ENCODE assay signal across 8 cellular contexts in genomic region chr22:26672590-26673468, GRCh38. TPM values are rescaled to one million over a fixed set of nuclear protein-coding genes. Genes with fewer than 3 reads are reported as not detected.
DNase-seq lines count a peak whose midpoint lies in the region; ATAC-seq, FAIRE-seq and TF ChIP-seq lines count a peak whose summit lies in the region.

No MANE protein-coding gene starts in this region.

- POLR2A ChIA-PET in endothelial cell of umbilical vein (lab: Charles Lee), result interaction anchor here (0.7 kb wide), 1 partner anchor 550 kb away, joined by 4 read pairs; no protein-coding TSS in a partner anchor

- peak overlapping the region; percentile 94 for H3K4me2 ChIP-seq in OCI-LY1 (ENCODE audit: low read length)
- peak overlapping the region; percentile 85 for H3K4me2 ChIP-seq in endothelial cell of umbilical vein (ENCODE audit: insufficient read depth, low read length)

- no peaks in the 10 kb centered on the region for H3K9me1 ChIP-seq in endothelial cell of umbilical vein (replicated peaks; ENCODE audit: control insufficient read depth, extremely low read depth, insufficient read depth, low read length)

- H3K27me3 ChIP-seq in OCI-LY1 (ENCODE audit: insufficient read depth, low read length) (no peaks in the 10 kb centered on the region), endothelial cell of umbilical vein (ENCODE audit: control insufficient read depth in 2 of 2, insufficient read depth in 2 of 2, low read length in 2 of 2) (no peaks in the 10 kb centered on the region), mononuclear cell (ENCODE audit: insufficient read depth, low read length) (no peaks in the 10 kb centered on the region)

- H2AFZ ChIP-seq in OCI-LY1 (ENCODE audit: low read length), result no peak overlapping the region
- H2AFZ ChIP-seq in endothelial cell of umbilical vein (ENCODE audit: low read depth, low read length), result peak overlapping the region; percentile 87

- peak; percentile 50 for TF ChIP-seq CTCF in OCI-LY1 (IDR thresholded peaks at IDR 0.05; ENCODE audit: low read length)
- TF ChIP-seq CTCF in endothelial cell of umbilical vein (IDR thresholded peaks at IDR 0.05; ENCODE audit: extremely low read depth in 1 of 2, insufficient read depth in 1 of 2, low read depth in 1 of 2, low read length in 2 of 2), result peak; percentile 23 to 29

- peak overlapping the region; percentile 89 for H3K9ac ChIP-seq in OCI-LY1 (ENCODE audit: low read length)
- H3K9ac ChIP-seq in endothelial cell of umbilical vein (replicated peaks; ENCODE audit: extremely low read depth, insufficient read depth, low read length), result peak overlapping the region; percentile 88

- H3K4me3 ChIP-seq in OCI-LY1 (ENCODE audit: low read depth, low read length, poor library complexity, severe bottlenecking), result peak overlapping the region; percentile 81
- H3K4me3 ChIP-seq in endothelial cell of umbilical vein (replicated peaks in 1 of 3; ENCODE audit: insufficient read depth in 1 of 3, low read depth in 1 of 3, low read length in 3 of 3), result peak overlapping the region; percentile 52 to 76 (median 56)
- H3K4me3 ChIP-seq in mononuclear cell (ENCODE audit: low read length), result peak overlapping the region; percentile 56

- H3K4me1 ChIP-seq in OCI-LY1 (ENCODE audit: insufficient read depth, low read length, severe bottlenecking), result peaks cover 49% of the 10 kb centered on the region
- peaks cover 21% of the 10 kb centered on the region for H3K4me1 ChIP-seq in endothelial cell of umbilical vein (ENCODE audit: control insufficient read depth, extremely low read depth, insufficient read depth, low read length)
- H3K4me1 ChIP-seq in mononuclear cell (ENCODE audit: insufficient read depth, low read length), result peaks cover 76% of the 10 kb centered on the region

- no peaks in the 10 kb centered on the region for H3K9me2 ChIP-seq in OCI-LY1 (ENCODE audit: low read depth, low read length)

- CTCF ChIA-PET in endothelial cell of umbilical vein (lab: Charles Lee), result interaction anchor here (0.7 to 1.4 kb wide), 9 partner anchors 8 to 170 kb away, joined by 3 to 8 read pairs (median 5); no protein-coding TSS in a partner anchor

- H3K27ac ChIP-seq in OCI-LY1 (ENCODE audit: low read depth, low read length, poor library complexity, severe bottlenecking) (peak overlapping the region; percentile 98), endothelial cell of umbilical vein (ENCODE audit: insufficient read depth, low read depth, low read length) (peak overlapping the region; percentile 93)

- peak; percentile 53 for ATAC-seq in GM21367 (IDR thresholded peaks at IDR 0.05; ENCODE audit: unreplicated experiment)

- peak; percentile 87 for DNase-seq in D341Med (ENCODE audit: low spot score)
- DNase-seq in HTR-8/SVneo (ENCODE audit: insufficient read length, low spot score), result peak; percentile 79
- peak; percentile 87 for DNase-seq in activated T-cell treated with anti-CD3 and anti-CD28 coated beads for 1 hour (ENCODE audit: low read depth)
- DNase-seq in endothelial cell of umbilical vein (ENCODE audit: low read depth, low spot score), result peak; percentile 76
- DNase-seq in stimulated activated CD8-positive, alpha-beta memory T cell treated with anti-CD3 and anti-CD28 coated beads, Interleukin-2, amount 100 ng/mL, for 48 hours (ENCODE audit: low read depth in 2 of 2), result peak; percentile 87 to 88

- intact Hi-C loops in endothelial cell of umbilical vein (cut with micrococcal nuclease), result loop anchor here (5.0 to 10.0 kb wide), 3 partner anchors 59 to 752 kb away; no protein-coding TSS in a partner anchor

- dilution Hi-C loops in endothelial cell of umbilical vein (cut with MboI; ENCODE audit: extremely low pct_ligation_motif_present, low sequenced_read_pairs), result no loop called here

- H3K36me3 ChIP-seq in OCI-LY1 (ENCODE audit: insufficient read depth, low read length), result no peaks in the 10 kb centered on the region
- H3K36me3 ChIP-seq in endothelial cell of umbilical vein (ENCODE audit: control insufficient read depth in 2 of 2, extremely low read depth in 1 of 2, insufficient read depth in 2 of 2, low read length in 2 of 2), result no peaks in the 10 kb centered on the region

- H4K20me1 ChIP-seq in OCI-LY1 (ENCODE audit: insufficient read depth, low read length), result no peaks in the 10 kb centered on the region
- H4K20me1 ChIP-seq in endothelial cell of umbilical vein (replicated peaks; ENCODE audit: control insufficient read depth, extremely low read depth, insufficient read depth, low read length), result no peaks in the 10 kb centered on the region

- TF ChIP-seq POLR2A in endothelial cell of umbilical vein (IDR thresholded peaks at IDR 0.05; ENCODE audit: low read depth, low read length), result peak; percentile 82

- peak; percentile 66 for FAIRE-seq in HTR-8/SVneo (lab: Jason Lieb, UNC)
- peak; percentile 92 for FAIRE-seq in endothelial cell of umbilical vein (lab: Jason Lieb, UNC)

- H3F3A ChIP-seq in OCI-LY1 (ENCODE audit: insufficient read depth, low read length), result peaks cover 15% of the 10 kb centered on the region

- TSS peak; percentile 75 for BruUV-seq in endothelial cell of umbilical vein (replicated peaks; lab: Mats Ljungman, UMichigan)

- H3K79me2 ChIP-seq in OCI-LY1 (ENCODE audit: insufficient read depth, low read length) (peaks cover 20% of the 10 kb centered on the region), endothelial cell of umbilical vein (ENCODE audit: control insufficient read depth, insufficient read depth, low read length) (peaks cover 17% of the 10 kb centered on the region)

- H3K9me3 ChIP-seq in OCI-LY1 (ENCODE audit: low read length), result no peaks in the 10 kb centered on the region
- no peaks in the 10 kb centered on the region for H3K9me3 ChIP-seq in endothelial cell of umbilical vein (replicated peaks; ENCODE audit: control insufficient read depth, insufficient read depth, low read length)
- no peaks in the 10 kb centered on the region for H3K9me3 ChIP-seq in mononuclear cell (ENCODE audit: low read depth, low read length)

TF ChIP-seq in endothelial cell of umbilical vein, 7 proteins besides CTCF, POLR2A, EP300 and RAD21:
- no peak for TF ChIP-seq JUN (IDR thresholded peaks at IDR 0.05; ENCODE audit: borderline replicate concordance, insufficient read depth, insufficient read length, low read depth)
- peak; percentile 46 for TF ChIP-seq POLR2AphosphoS5 (IDR thresholded peaks at IDR 0.05; ENCODE audit: insufficient read depth, low read depth, low read length)
- peak; percentile 78 for TF ChIP-seq MAX (IDR thresholded peaks at IDR 0.05; ENCODE audit: insufficient read depth, insufficient read length)
- TF ChIP-seq MYC (IDR thresholded peaks at IDR 0.05; ENCODE audit: low read depth, low read length), result peak; percentile 16
TF ChIP-seq in endothelial cell of umbilical vein: peak in this region for 3.

RNA-seq across cellular contexts. Expression of gene MIAT, which starts 15.4 kb away (rescaled TPM):
- total RNA-seq in endothelial cell of umbilical vein (0.53 and 0.80 TPM in 2 replicates), mononuclear cell (15.8 TPM)
- 0.03 and 0.05 TPM in 2 replicates for polyA plus RNA-seq in endothelial cell of umbilical vein
- polyA plus RNA-seq in endothelial cell of umbilical vein (2011; cell fraction: cytosol; rRNA removed), result 0.03 and 0.06 TPM in 2 replicates
- polyA plus RNA-seq in endothelial cell of umbilical vein (2011; cell fraction: nucleus; rRNA removed), result 0.51 and 0.70 TPM in 2 replicates
- 0.04 and 0.07 TPM in 2 replicates for polyA plus RNA-seq in endothelial cell of umbilical vein (2012)
- polyA minus RNA-seq in endothelial cell of umbilical vein, result 0.46 and 0.81 TPM in 2 replicates
- polyA minus RNA-seq in endothelial cell of umbilical vein (2011; cell fraction: cytosol; rRNA and poly(A)+ RNA removed), result not detected
- 1.3 and 2.0 TPM in 2 replicates for polyA minus RNA-seq in endothelial cell of umbilical vein (2011; cell fraction: nucleus; rRNA and poly(A)+ RNA removed)

RNA-seq across cellular contexts. Expression of gene CRYBA4, which starts 51.1 kb away (rescaled TPM):
- total RNA-seq in endothelial cell of umbilical vein, result not detected in 2 replicates
- not detected in 2 replicates for polyA plus RNA-seq in endothelial cell of umbilical vein
- not detected in 2 replicates for polyA plus RNA-seq in endothelial cell of umbilical vein (2011; cell fraction: cytosol; rRNA removed)
- polyA plus RNA-seq in endothelial cell of umbilical vein (2011; cell fraction: nucleus; rRNA removed), result not detected in 2 replicates
- polyA plus RNA-seq in endothelial cell of umbilical vein (2012), result not detected in 2 replicates
- not detected in 2 replicates for polyA minus RNA-seq in endothelial cell of umbilical vein
- polyA minus RNA-seq in endothelial cell of umbilical vein (2011; cell fraction: cytosol; rRNA and poly(A)+ RNA removed), result not detected
- polyA minus RNA-seq in endothelial cell of umbilical vein (2011; cell fraction: nucleus; rRNA and poly(A)+ RNA removed), result not detected in 2 replicates
- not detected for total RNA-seq in mononuclear cell

RNA-seq across cellular contexts. Expression of gene CRYBB1, which starts 55.0 kb away (rescaled TPM):
- total RNA-seq in endothelial cell of umbilical vein (not detected in 2 replicates), mononuclear cell (not detected)
- polyA plus RNA-seq in endothelial cell of umbilical vein, result not detected in 2 replicates
- not detected in 2 replicates for polyA plus RNA-seq in endothelial cell of umbilical vein (2011; cell fraction: cytosol; rRNA removed)
- not detected in 2 replicates for polyA plus RNA-seq in endothelial cell of umbilical vein (2011; cell fraction: nucleus; rRNA removed)
- polyA plus RNA-seq in endothelial cell of umbilical vein (2012), result not detected in 2 replicates
- not detected in 2 replicates for polyA minus RNA-seq in endothelial cell of umbilical vein
- polyA minus RNA-seq in endothelial cell of umbilical vein (2011; cell fraction: cytosol; rRNA and poly(A)+ RNA removed), result not detected
- polyA minus RNA-seq in endothelial cell of umbilical vein (2011; cell fraction: nucleus; rRNA and poly(A)+ RNA removed), result not detected in 2 replicates

Comparison
In these comparisons a context has a peak if more than half of its experiments do, and no peak if none do; other contexts are left out.
1. Peak in every context shown above with its lines: DNase-seq, ATAC-seq, H3K4me3 ChIP-seq and H3K27ac ChIP-seq.